In the genomic region with DNA sequence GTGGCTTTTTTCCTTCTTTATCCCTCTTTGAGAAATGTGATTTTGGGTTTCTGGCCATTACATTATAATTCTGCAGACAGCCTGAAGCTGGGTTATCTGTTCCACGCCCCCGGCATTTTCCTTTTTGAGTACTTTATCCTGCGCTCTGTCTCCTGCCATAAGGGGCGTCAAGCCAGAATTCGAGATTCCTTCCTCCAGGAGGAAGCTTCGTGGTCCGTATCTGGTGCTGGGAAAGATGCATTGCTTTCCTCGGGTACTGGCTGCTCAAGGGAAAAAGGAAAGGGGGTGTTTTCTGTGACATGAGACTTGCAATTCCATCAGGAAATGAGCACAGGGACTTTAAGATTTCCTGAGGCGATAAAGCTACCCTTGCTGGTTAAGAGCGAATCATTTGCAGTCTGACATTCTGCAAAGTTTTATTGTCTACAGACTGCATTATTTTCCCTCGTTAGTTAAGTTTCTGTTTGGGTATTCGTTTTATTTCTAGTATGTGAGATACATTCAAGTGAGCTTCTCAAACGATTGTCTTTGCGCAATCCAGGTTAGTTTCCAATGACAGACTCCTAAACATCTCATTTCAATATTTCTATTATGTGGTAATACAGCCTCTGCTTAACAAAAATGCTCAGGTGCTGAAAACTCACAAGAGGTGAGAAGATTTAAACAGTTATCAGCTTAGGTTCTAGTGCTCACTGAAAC, we compare ENCODE assay signal across 8 cellular contexts. TPM values are rescaled to one million over a fixed set of nuclear protein-coding genes. Genes with fewer than 3 reads are reported as not detected.
DNase-seq lines count a peak whose midpoint lies in the region; ATAC-seq and TF ChIP-seq lines count a peak whose summit lies in the region.

No MANE protein-coding gene starts in this region.

- H3K36me3 ChIP-seq in BLaER1 (peaks cover 11% of the 10 kb centered on the region), OCI-LY3 (replicated peaks; ENCODE audit: low read depth, low read length) (peaks cover 19% of the 10 kb centered on the region), lung (ENCODE audit: control insufficient read depth in 2 of 2, insufficient read depth in 2 of 2, low read length in 2 of 2) (peaks cover 0 to 6% of the 10 kb centered on the region in 2 donors), transverse colon (no peaks in the 10 kb centered on the region)

- H3K9ac ChIP-seq in BLaER1, result peak overlapping the region; percentile 57
- H3K9ac ChIP-seq in OCI-LY3 (ENCODE audit: low read length), result peak overlapping the region; percentile 61

- H4K20me1 ChIP-seq in BLaER1 (peaks cover 47% of the 10 kb centered on the region), OCI-LY3 (ENCODE audit: insufficient read depth, low read length) (peaks cover 14% of the 10 kb centered on the region)

- no peaks in the 10 kb centered on the region for H3K79me2 ChIP-seq in OCI-LY3 (ENCODE audit: low read length)

- TF ChIP-seq CTCF in OCI-LY3 (IDR thresholded peaks at IDR 0.05; ENCODE audit: low read depth, low read length) (no peak), dorsolateral prefrontal cortex (IDR thresholded peaks at IDR 0.05 in 54 of 56, conservative IDR thresholded peaks at IDR 0.05 in 2 of 56; ENCODE audit: low read depth in 1 of 56, partially characterized antibody in 56 of 56) (peak in 2 of 56 donors; percentile 9 to 12), lung (IDR thresholded peaks at IDR 0.05; ENCODE audit: control extremely low read depth, extremely low read depth) (no peak), transverse colon (IDR thresholded peaks at IDR 0.05) (peak in 2 of 5 experiments; percentile 17 to 36)

- H3K4me1 ChIP-seq in BLaER1, result peaks cover 14% of the 10 kb centered on the region
- H3K4me1 ChIP-seq in OCI-LY3 (ENCODE audit: low read length), result peaks cover 43% of the 10 kb centered on the region
- peaks cover 0 to 1% of the 10 kb centered on the region in 2 donors for H3K4me1 ChIP-seq in lung (ENCODE audit: control insufficient read depth in 2 of 2, insufficient read depth in 2 of 2, low read length in 2 of 2)
- peaks cover 5 to 36% (median 15%) of the 10 kb centered on the region in 4 donors for H3K4me1 ChIP-seq in transverse colon

- no peak overlapping the region for H3K27ac ChIP-seq in BLaER1
- H3K27ac ChIP-seq in OCI-LY3 (ENCODE audit: low read length), result no peak overlapping the region
- H3K27ac ChIP-seq in dorsolateral prefrontal cortex, result peak overlapping the region in 58 of 59 donors; percentile 10 to 94 (median 85)
- H3K27ac ChIP-seq in lung (ENCODE audit: low read depth in 1 of 2, low read length in 1 of 2), result no peak overlapping the region
- peak overlapping the region; percentile 78 to 92 (median 82) for H3K27ac ChIP-seq in transverse colon

- H3K4me3 ChIP-seq in BLaER1 (peak overlapping the region; percentile 66), OCI-LY3 (ENCODE audit: low read length) (peak overlapping the region; percentile 79), dorsolateral prefrontal cortex (peak overlapping the region; percentile 55 to 92 (median 79)), lung (peak overlapping the region; percentile 71), transverse colon (peak overlapping the region; percentile 50 to 83 (median 66))

- H3K4me2 ChIP-seq in BLaER1 (peak overlapping the region; percentile 86), OCI-LY3 (ENCODE audit: low read length) (peak overlapping the region; percentile 94)

- H3K9me3 ChIP-seq in BLaER1 (no peaks in the 10 kb centered on the region), OCI-LY3 (ENCODE audit: insufficient read depth, low read length) (no peaks in the 10 kb centered on the region), lung (ENCODE audit: control insufficient read depth in 2 of 2, insufficient read depth in 1 of 2, low read length in 1 of 2) (no peaks in the 10 kb centered on the region), transverse colon (no peaks in the 10 kb centered on the region)

- intact Hi-C loops in dorsolateral prefrontal cortex (cut with DNase I), result loop anchor here in 1 of 2 donors (5.0 kb wide), 1 partner anchor 36 kb away; a partner anchor contains a TSS
- intact Hi-C loops in transverse colon (cut with DNase I; ENCODE audit: low total_unique reads), result no loop called here

- no peak for TF ChIP-seq POLR2A in transverse colon (IDR thresholded peaks at IDR 0.05)

- H2AFZ ChIP-seq in OCI-LY3 (ENCODE audit: low read depth, low read length), result no peak overlapping the region

- DNase-seq in dorsolateral prefrontal cortex (peak in 4 of 10 donors; percentile 11 to 57 (median 42)), lung (ENCODE audit: low spot score) (no peak), transverse colon (no peak)

- H3K27me3 ChIP-seq in BLaER1, result peaks cover 6% of the 10 kb centered on the region; the same call in 1 of the 2 replicates
- H3K27me3 ChIP-seq in OCI-LY3 (ENCODE audit: low read depth, low read length), result no peaks in the 10 kb centered on the region
- no peaks in the 10 kb centered on the region for H3K27me3 ChIP-seq in dorsolateral prefrontal cortex
- no peaks in the 10 kb centered on the region for H3K27me3 ChIP-seq in lung (ENCODE audit: control insufficient read depth, insufficient read depth)
- H3K27me3 ChIP-seq in transverse colon, result no peaks in the 10 kb centered on the region

- WGBS in lung, 2 donors, result 7 to 9% methylated on average over 14 of the region's 14 CpGs
- 9 to 14% methylated on average over 4 to 14 of the region's 14 CpGs for WGBS in transverse colon (ENCODE audit: low coverage in 1 of 2), 2 donors

- TF ChIP-seq EP300 in transverse colon (IDR thresholded peaks at IDR 0.05; ENCODE audit: low read depth), result no peak

- ATAC-seq in GM21447 (IDR thresholded peaks at IDR 0.05; ENCODE audit: unreplicated experiment) (peak; percentile 8), lung (ENCODE audit: insufficient read depth, low FRiP score) (no peak), HG03196 (IDR thresholded peaks at IDR 0.05; ENCODE audit: unreplicated experiment) (no peak), HG03175 (IDR thresholded peaks at IDR 0.05; ENCODE audit: unreplicated experiment) (no peak)

- in situ Hi-C loops in transverse colon (cut with MboI; ENCODE audit: low pct_ligation_motif_present in 1 of 4, low pct_unique_long_range_greater_than_20kb in 1 of 4, low sequenced_read_pairs in 3 of 4), result no loop called here

RNA-seq across cellular contexts. Expression of a gene that starts 0.7 kb away (rescaled TPM):
- 10 to 100 TPM in 117 of 120 experiments, 1 to 10 TPM in 3; 4.0 to 42.2 (median 22.1) TPM for total RNA-seq in dorsolateral prefrontal cortex
- total RNA-seq in lung, result 1 to 10 TPM; 1.7 to 1.8 TPM
- polyA plus RNA-seq in lung, result under 1 TPM; 0.15 to 0.63 TPM
- total RNA-seq in transverse colon, result 1 to 10 TPM in 3 of 4 donors, under 1 TPM in 1; 1.00 to 5.2 (median 2.1) TPM

RNA-seq across cellular contexts. Expression of a gene that starts 37.6 kb away (rescaled TPM):
- total RNA-seq in dorsolateral prefrontal cortex (10 to 100 TPM; 17.5 to 36.7 (median 25.7) TPM), lung (10 to 100 TPM; 14.0 to 15.4 TPM), transverse colon (10 to 100 TPM in 1 of 4 donors, 1 to 10 TPM in 3; 4.8 to 10.2 (median 5.6) TPM)
- 1 to 10 TPM; 4.0 to 4.5 TPM for polyA plus RNA-seq in lung

RNA-seq across cellular contexts. Expression of a gene that starts 38.6 kb away (rescaled TPM):
- 10 to 100 TPM; 24.5 to 64.0 (median 38.4) TPM for total RNA-seq in dorsolateral prefrontal cortex
- total RNA-seq in lung, result 10 to 100 TPM; 33.5 to 65.5 TPM
- polyA plus RNA-seq in lung, result 10 to 100 TPM; 13.4 to 16.4 TPM
- 10 to 100 TPM; 18.3 to 51.4 (median 34.3) TPM for total RNA-seq in transverse colon

Comparison
In these comparisons a context has a peak if more than half of its experiments do, and no peak if none do; other contexts are left out.
1. H3K27ac ChIP-seq: peak in dorsolateral prefrontal cortex (58 of 59) and transverse colon (4 of 4); none in BLaER1 (single experiment), OCI-LY3 (single experiment) and lung (0 of 2).
2. Peak in every context shown above with its lines, with median percentiles within 50 percentile points of each other: H3K4me3 ChIP-seq.